ENCODE assay signal across 11 cellular contexts in the genomic region with DNA sequence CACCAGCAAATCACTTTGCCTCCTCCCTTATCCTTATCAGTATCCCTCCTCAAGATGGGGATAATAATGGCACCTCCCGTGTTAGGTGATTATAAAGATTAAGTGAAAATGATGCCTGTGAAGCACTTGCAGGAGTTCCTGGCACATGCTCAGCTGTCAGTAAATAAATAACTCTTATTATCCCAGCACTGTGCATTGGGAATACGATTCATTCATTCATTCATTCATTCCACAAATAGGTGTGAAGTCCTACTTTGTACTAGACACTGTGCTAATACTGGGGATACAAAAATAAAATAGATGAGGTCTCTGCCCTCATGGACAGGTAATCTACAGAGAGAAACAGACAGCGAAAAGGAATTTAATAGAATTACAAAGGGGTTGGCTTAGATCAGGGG. TPM values are rescaled to one million over a fixed set of nuclear protein-coding genes. Genes with fewer than 3 reads are reported as not detected.
DNase-seq lines count a peak whose midpoint lies in the region; ATAC-seq, FAIRE-seq and TF ChIP-seq lines count a peak whose summit lies in the region.
"Had no signal": no experiment of that assay in that cellular context is flagged by ENCODE, and none has a peak within 500 bp of the region (broad histone marks: within the 10 kb centered on the region; RNA-seq: fewer than 3 reads in every experiment).

No MANE protein-coding gene starts in this region.

- POLR2A ChIA-PET in HepG2 (lab: Yijun Ruan, JAX) = interaction anchor here (2.7 kb wide), 1 partner anchor 14 kb away, joined by 12 read pairs; no protein-coding TSS in a partner anchor
- POLR2A ChIA-PET in activated CD8-positive, alpha-beta T cell treated with anti-CD3 and anti-CD28 coated beads, Interleukin-2, amount 10 ng/mL, durations not matched to agents 7 days and 5 days (lab: Charles Lee) = interaction anchor here (1.8 to 3.1 kb wide), 3 partner anchors 14 to 25 kb away, joined by 5 to 18 read pairs (median 14); a partner anchor contains a TSS

- peak overlapping the region; percentile 100; the same call in 1 of the 2 replicates for H3K4me2 ChIP-seq in HepG2 (ENCODE audit: low read depth, low read length)

- peaks cover 47% of the 10 kb centered on the region for H3K4me1 Mint-ChIP-seq in activated CD8-positive, alpha-beta T cell treated with anti-CD3 and anti-CD28 coated beads, Interleukin-2, amount 10 ng/mL, durations not matched to agents 7 days and 5 days (ENCODE audit: low read depth)

- H3K9ac ChIP-seq in HepG2 (ENCODE audit: insufficient read depth, low read depth, low read length) = no peak overlapping the region
- peak overlapping the region; percentile 80; the same call in 1 of the 2 replicates for H3K9ac ChIP-seq in iPS-20b (ENCODE audit: low read depth, low read length)

- TF ChIP-seq EP300 in HepG2 (IDR thresholded peaks at IDR 0.05; ENCODE audit: low read depth in 2 of 2, low read length in 2 of 2) (no peak), HepG2 (CRISPR knock-in tag; IDR thresholded peaks at IDR 0.05; ENCODE audit: borderline replicate concordance) (no peak)

- H3K4me3 ChIP-seq in HepG2 (replicated peaks in 1 of 3; ENCODE audit: insufficient read depth in 1 of 3, low read depth in 2 of 3, low read length in 3 of 3) = no peak overlapping the region
- no peak overlapping the region for H3K4me3 ChIP-seq in right lobe of liver
- peak overlapping the region; percentile 86 for H3K4me3 ChIP-seq in iPS-20b (ENCODE audit: low read length)

- BruUV-seq in HepG2 (replicated peaks; lab: Mats Ljungman, UMichigan) = no TSS peak

- H3K36me3 Mint-ChIP-seq in activated CD8-positive, alpha-beta T cell treated with anti-CD3 and anti-CD28 coated beads, Interleukin-2, amount 10 ng/mL, durations not matched to agents 7 days and 5 days (ENCODE audit: low read depth) = peaks cover 6% of the 10 kb centered on the region

- H3K9me3 Mint-ChIP-seq in activated CD8-positive, alpha-beta T cell treated with anti-CD3 and anti-CD28 coated beads, Interleukin-2, amount 10 ng/mL, durations not matched to agents 7 days and 5 days (ENCODE audit: insufficient read depth) = no peaks in the 10 kb centered on the region

- H4K20me1 ChIP-seq in HepG2 (ENCODE audit: insufficient read depth, low read length) = no peaks in the 10 kb centered on the region

- ATAC-seq in HepG2 (no peak), right lobe of liver (no peak)
- no peak for ATAC-seq in activated CD8-positive, alpha-beta T cell treated with anti-CD3 and anti-CD28 coated beads, Interleukin-2, amount 10 ng/mL, durations not matched to agents 7 days and 5 days

- H3K4me1 ChIP-seq in HepG2 (ENCODE audit: insufficient read depth, low read length) (peaks cover 28% of the 10 kb centered on the region), right lobe of liver (peaks cover 0 to 10% (median 3%) of the 10 kb centered on the region in 4 donors), iPS-20b (ENCODE audit: insufficient read depth, low read length) (peaks cover 13% of the 10 kb centered on the region)

- DNase-seq in HepG2 (ENCODE audit: low spot score) = no peak
- DNase-seq in right lobe of liver = no peak
- no peak for DNase-seq in activated CD8-positive, alpha-beta T cell treated with anti-CD3 and anti-CD28 coated beads, Interleukin-2, amount 10 ng/mL, durations not matched to agents 7 days and 5 days
- DNase-seq in GM13977 (ENCODE audit: low spot score) = no peak
- no peak for DNase-seq in NCI-H1694 (lab: John Stamatoyannopoulos, UW)
- no peak for DNase-seq in cardiac septum (ENCODE audit: low spot score)
- DNase-seq in HTR-8/SVneo (ENCODE audit: insufficient read length, low spot score) = no peak
- DNase-seq: COR-L47, NCI-H526 treated with DMSO at 0.1 percent for 48 hours had no signal

- WGBS in HepG2 (ENCODE audit: low lambda C conversion rate) = 97% methylated on average over 3 of the region's 3 CpGs
- WGBS in right lobe of liver (ENCODE audit: insufficient coverage, low coverage, low lambda C conversion rate, missing lambda C conversion rate) = 71% methylated on average over 3 of the region's 3 CpGs

- no peak for TF ChIP-seq CTCF in HepG2 (CRISPR knock-in tag; IDR thresholded peaks at IDR 0.05)
- TF ChIP-seq CTCF in right lobe of liver (IDR thresholded peaks at IDR 0.05) = no peak
- no peak for TF ChIP-seq CTCF in GM13977 (IDR thresholded peaks at IDR 0.05; ENCODE audit: extremely low read depth, insufficient read depth, missing control alignments)

- in situ Hi-C loops in HepG2 (cut with HindIII; ENCODE audit: extremely low pct_ligation_motif_present, low pct_unique_long_range_greater_than_20kb) = no loop called here
- in situ Hi-C loops in GM13977 (cut with MboI; ENCODE audit: low pct_unique_long_range_greater_than_20kb, low sequenced_read_pairs, unreplicated experiment) = no loop called here

- no peaks in the 10 kb centered on the region for H3K9me3 ChIP-seq in HepG2 (ENCODE audit: low read length)
- H3K9me3 ChIP-seq in right lobe of liver = no peaks in the 10 kb centered on the region
- H3K9me3 ChIP-seq in iPS-20b (ENCODE audit: insufficient read depth, low read depth, low read length) = no peaks in the 10 kb centered on the region

- H2AFZ ChIP-seq in HepG2 (ENCODE audit: low read length) = no peak overlapping the region

- FAIRE-seq in HepG2 (lab: Jason Lieb, UNC) (no peak), HTR-8/SVneo (lab: Jason Lieb, UNC) (no peak)
- FAIRE-seq: endometrium had no signal

- CTCF ChIA-PET in HepG2 (lab: Yijun Ruan, JAX; ENCODE audit: low intra/inter-chr PET ratio, low total read pairs) = no interaction called here
- CTCF ChIA-PET in activated CD8-positive, alpha-beta T cell treated with anti-CD3 and anti-CD28 coated beads, Interleukin-2, amount 10 ng/mL, durations not matched to agents 7 days and 5 days (lab: Charles Lee) = interaction anchor here (1.4 to 5.0 kb wide), 2 partner anchors 14 to 49 kb away, joined by 7 to 43 read pairs; a partner anchor contains a TSS

- no peak for TF ChIP-seq POLR2A in HepG2 (IDR thresholded peaks at IDR 0.05; ENCODE audit: insufficient read depth in 1 of 2, low read depth in 2 of 2, low read length in 2 of 2)
- TF ChIP-seq POLR2A in right lobe of liver (IDR thresholded peaks at IDR 0.05) = no peak

- H3K27me3 ChIP-seq in HepG2 (ENCODE audit: control insufficient read depth in 1 of 2, insufficient read depth in 2 of 2, low read length in 2 of 2) (peaks cover 4 to 16% of the 10 kb centered on the region in 2 experiments; a peak in 4 of 5 replicates), right lobe of liver (no peaks in the 10 kb centered on the region), iPS-20b (ENCODE audit: insufficient read depth, low read length) (peaks cover 18% of the 10 kb centered on the region)

- H3K4me3 Mint-ChIP-seq in activated CD8-positive, alpha-beta T cell treated with anti-CD3 and anti-CD28 coated beads, Interleukin-2, amount 10 ng/mL, durations not matched to agents 7 days and 5 days = peak overlapping the region; percentile 89

- H3K27me3 Mint-ChIP-seq in activated CD8-positive, alpha-beta T cell treated with anti-CD3 and anti-CD28 coated beads, Interleukin-2, amount 10 ng/mL, durations not matched to agents 7 days and 5 days (ENCODE audit: low read depth) = no peaks in the 10 kb centered on the region

- no peaks in the 10 kb centered on the region for H3K36me3 ChIP-seq in HepG2 (replicated peaks in 1 of 2; ENCODE audit: control insufficient read depth in 1 of 2, insufficient read depth in 2 of 2, low read length in 2 of 2)
- no peaks in the 10 kb centered on the region for H3K36me3 ChIP-seq in right lobe of liver
- 0 out of 2 replicates have a peak, but pooled peaks cover 4% of the 10 kb centered on the region for H3K36me3 ChIP-seq in iPS-20b (ENCODE audit: insufficient read depth, low read depth, low read length)

- H3K27ac Mint-ChIP-seq in activated CD8-positive, alpha-beta T cell treated with anti-CD3 and anti-CD28 coated beads, Interleukin-2, amount 10 ng/mL, durations not matched to agents 7 days and 5 days = peak overlapping the region; percentile 42

- TF ChIP-seq RAD21 in HepG2 (CRISPR knock-in tag; IDR thresholded peaks at IDR 0.05) = no peak

- intact Hi-C loops in HepG2 (cut with micrococcal nuclease; ENCODE audit: unreplicated experiment) (no loop called here), right lobe of liver (cut with DNase I) (no loop called here), cardiac septum (cut with DNase I) (no loop called here)

- no peak overlapping the region for H3K27ac ChIP-seq in HepG2 (ENCODE audit: extremely low read length, insufficient read depth, low read length)
- no peak overlapping the region for H3K27ac ChIP-seq in right lobe of liver
- H3K27ac ChIP-seq in iPS-20b (ENCODE audit: low read length) = no peak overlapping the region

- peaks cover 12% of the 10 kb centered on the region for H3K79me2 ChIP-seq in HepG2 (ENCODE audit: insufficient read depth, low read length)

RNA-seq across cellular contexts. Expression of a gene that starts 2.0 kb away (rescaled TPM):
- total RNA-seq in HepG2 (2016; rRNA removed; fragmentation: Illumina TruSeq; extraction: Trizol) (7.5 and 22.1 TPM in 2 replicates), right lobe of liver (10 to 100 TPM in 3 of 6 experiments, 1 to 10 TPM in 3; 7.0 to 13.8 (median 9.4) TPM), cardiac septum (10.8 TPM)
- 10.5 and 11.7 TPM in 2 replicates for total RNA-seq in HepG2 (2016; cell fraction: cytosol; rRNA removed; fragmentation: Illumina TruSeq; extraction: Trizol; ENCODE audit: low read depth)
- total RNA-seq in HepG2 (2016; cell fraction: insoluble cytoplasmic fraction; rRNA removed; fragmentation: Illumina TruSeq; extraction: Trizol) = 6.2 and 23.3 TPM in 2 replicates
- total RNA-seq in HepG2 (2016; cell fraction: membrane; rRNA removed; fragmentation: Illumina TruSeq; extraction: Trizol) = 9.8 and 10.1 TPM in 2 replicates
- 20.2 and 23.1 TPM in 2 replicates for total RNA-seq in HepG2 (2016; cell fraction: nucleus; rRNA removed; fragmentation: Illumina TruSeq; extraction: Trizol)
- 17.0 and 22.7 TPM in 2 replicates for polyA plus RNA-seq in HepG2 (2011; rRNA removed)
- polyA plus RNA-seq in HepG2 (2011; cell fraction: cytosol; rRNA removed) = 9.6 and 15.4 TPM in 2 replicates
- polyA plus RNA-seq in HepG2 (2011; cell fraction: nucleus; rRNA removed) = 39.0 and 41.1 TPM in 2 replicates
- 13.3 and 17.4 TPM in 2 replicates for polyA plus RNA-seq in HepG2 (2012)
- 1.4 and 1.5 TPM in 2 replicates for polyA plus RNA-seq in HepG2 (2016; cell fraction: cytosol; fragmentation: Illumina TruSeq; extraction: Trizol; ENCODE audit: low read depth)
- polyA plus RNA-seq in HepG2 (2016; cell fraction: insoluble cytoplasmic fraction; fragmentation: Illumina TruSeq; extraction: Trizol; ENCODE audit: low read depth) = 4.9 and 6.1 TPM in 2 replicates
- polyA plus RNA-seq in HepG2 (2016; cell fraction: membrane; fragmentation: Illumina TruSeq; extraction: Trizol; ENCODE audit: low read depth) = 2.1 and 2.5 TPM in 2 replicates
- polyA plus RNA-seq in HepG2 (2016; cell fraction: nucleus; fragmentation: Illumina TruSeq; extraction: Trizol; ENCODE audit: insufficient read depth, low read depth) = 37.4 and 38.2 TPM in 2 replicates
- polyA minus RNA-seq in HepG2 (2011; rRNA and poly(A)+ RNA removed; ENCODE audit: low replicate concordance) = 34.0 and 72.4 TPM in 2 replicates
- polyA minus RNA-seq in HepG2 (2011; cell fraction: cytosol; rRNA and poly(A)+ RNA removed) = 22.9 and 27.6 TPM in 2 replicates
- 14.0 and 16.7 TPM in 2 replicates for polyA minus RNA-seq in HepG2 (2011; cell fraction: nucleus; rRNA and poly(A)+ RNA removed)
- total RNA-seq in activated CD8-positive, alpha-beta T cell treated with anti-CD3 and anti-CD28 coated beads, Interleukin-2, amount 10 ng/mL, durations not matched to agents 7 days and 5 days = 10 to 100 TPM; 24.7 to 26.0 TPM

RNA-seq across cellular contexts. Expression of a gene that starts 25.1 kb away (rescaled TPM):
- total RNA-seq in HepG2 (2016; rRNA removed; fragmentation: Illumina TruSeq; extraction: Trizol) (217 and 294 TPM in 2 replicates), right lobe of liver (10 to 100 TPM; 34.3 to 69.4 (median 38.6) TPM), cardiac septum (61.4 TPM)
- 159 and 163 TPM in 2 replicates for total RNA-seq in HepG2 (2016; cell fraction: cytosol; rRNA removed; fragmentation: Illumina TruSeq; extraction: Trizol; ENCODE audit: low read depth)
- 225 and 322 TPM in 2 replicates for total RNA-seq in HepG2 (2016; cell fraction: insoluble cytoplasmic fraction; rRNA removed; fragmentation: Illumina TruSeq; extraction: Trizol)
- total RNA-seq in HepG2 (2016; cell fraction: membrane; rRNA removed; fragmentation: Illumina TruSeq; extraction: Trizol) = 113 and 118 TPM in 2 replicates
- 94.1 and 102 TPM in 2 replicates for total RNA-seq in HepG2 (2016; cell fraction: nucleus; rRNA removed; fragmentation: Illumina TruSeq; extraction: Trizol)
- polyA plus RNA-seq in HepG2 (2011; rRNA removed) = 131 and 137 TPM in 2 replicates
- 178 and 188 TPM in 2 replicates for polyA plus RNA-seq in HepG2 (2011; cell fraction: cytosol; rRNA removed)
- polyA plus RNA-seq in HepG2 (2011; cell fraction: nucleus; rRNA removed) = 65.8 and 77.3 TPM in 2 replicates
- polyA plus RNA-seq in HepG2 (2012) = 92.3 and 97.7 TPM in 2 replicates
- polyA plus RNA-seq in HepG2 (2016; cell fraction: cytosol; fragmentation: Illumina TruSeq; extraction: Trizol; ENCODE audit: low read depth) = 113 and 115 TPM in 2 replicates
- polyA plus RNA-seq in HepG2 (2016; cell fraction: insoluble cytoplasmic fraction; fragmentation: Illumina TruSeq; extraction: Trizol; ENCODE audit: low read depth) = 260 and 314 TPM in 2 replicates
- 75.9 and 83.5 TPM in 2 replicates for polyA plus RNA-seq in HepG2 (2016; cell fraction: membrane; fragmentation: Illumina TruSeq; extraction: Trizol; ENCODE audit: low read depth)
- 124 and 142 TPM in 2 replicates for polyA plus RNA-seq in HepG2 (2016; cell fraction: nucleus; fragmentation: Illumina TruSeq; extraction: Trizol; ENCODE audit: insufficient read depth, low read depth)
- polyA minus RNA-seq in HepG2 (2011; rRNA and poly(A)+ RNA removed; ENCODE audit: low replicate concordance) = 68.9 and 78.1 TPM in 2 replicates
- polyA minus RNA-seq in HepG2 (2011; cell fraction: cytosol; rRNA and poly(A)+ RNA removed) = 21.0 and 23.5 TPM in 2 replicates
- 83.2 and 89.1 TPM in 2 replicates for polyA minus RNA-seq in HepG2 (2011; cell fraction: nucleus; rRNA and poly(A)+ RNA removed)
- total RNA-seq in activated CD8-positive, alpha-beta T cell treated with anti-CD3 and anti-CD28 coated beads, Interleukin-2, amount 10 ng/mL, durations not matched to agents 7 days and 5 days = 10 to 100 TPM; 81.0 to 85.4 TPM

RNA-seq across cellular contexts. Expression of a gene that starts 25.1 kb away (rescaled TPM):
- 17.3 and 24.6 TPM in 2 replicates for total RNA-seq in HepG2 (2016; rRNA removed; fragmentation: Illumina TruSeq; extraction: Trizol)
- total RNA-seq in HepG2 (2016; cell fraction: cytosol; rRNA removed; fragmentation: Illumina TruSeq; extraction: Trizol; ENCODE audit: low read depth) = 6.4 and 7.4 TPM in 2 replicates
- total RNA-seq in HepG2 (2016; cell fraction: insoluble cytoplasmic fraction; rRNA removed; fragmentation: Illumina TruSeq; extraction: Trizol) = 17.1 and 25.6 TPM in 2 replicates
- total RNA-seq in HepG2 (2016; cell fraction: membrane; rRNA removed; fragmentation: Illumina TruSeq; extraction: Trizol) = 7.7 and 8.9 TPM in 2 replicates
- total RNA-seq in HepG2 (2016; cell fraction: nucleus; rRNA removed; fragmentation: Illumina TruSeq; extraction: Trizol) = 28.4 and 31.8 TPM in 2 replicates
- 13.4 and 20.7 TPM in 2 replicates for polyA plus RNA-seq in HepG2 (2011; rRNA removed)
- 4.7 and 7.1 TPM in 2 replicates for polyA plus RNA-seq in HepG2 (2011; cell fraction: cytosol; rRNA removed)
- 58.4 and 108 TPM in 2 replicates for polyA plus RNA-seq in HepG2 (2011; cell fraction: nucleus; rRNA removed)
- 6.6 and 17.5 TPM in 2 replicates for polyA plus RNA-seq in HepG2 (2012)
- 1.3 and 1.6 TPM in 2 replicates for polyA plus RNA-seq in HepG2 (2016; cell fraction: cytosol; fragmentation: Illumina TruSeq; extraction: Trizol; ENCODE audit: low read depth)
- 13.3 and 16.0 TPM in 2 replicates for polyA plus RNA-seq in HepG2 (2016; cell fraction: insoluble cytoplasmic fraction; fragmentation: Illumina TruSeq; extraction: Trizol; ENCODE audit: low read depth)
- 2.3 and 3.2 TPM in 2 replicates for polyA plus RNA-seq in HepG2 (2016; cell fraction: membrane; fragmentation: Illumina TruSeq; extraction: Trizol; ENCODE audit: low read depth)
- polyA plus RNA-seq in HepG2 (2016; cell fraction: nucleus; fragmentation: Illumina TruSeq; extraction: Trizol; ENCODE audit: insufficient read depth, low read depth) = 65.8 and 68.9 TPM in 2 replicates
- polyA minus RNA-seq in HepG2 (2011; rRNA and poly(A)+ RNA removed; ENCODE audit: low replicate concordance) = 6.9 and 17.6 TPM in 2 replicates
- 5.3 and 5.4 TPM in 2 replicates for polyA minus RNA-seq in HepG2 (2011; cell fraction: cytosol; rRNA and poly(A)+ RNA removed)
- polyA minus RNA-seq in HepG2 (2011; cell fraction: nucleus; rRNA and poly(A)+ RNA removed) = 14.9 and 18.7 TPM in 2 replicates
- 1 to 10 TPM in 1 of 6 experiments, under 1 TPM in 3, not detected in 2; 0.12 to 1.3 (median 0.66) TPM for total RNA-seq in right lobe of liver
- total RNA-seq in activated CD8-positive, alpha-beta T cell treated with anti-CD3 and anti-CD28 coated beads, Interleukin-2, amount 10 ng/mL, durations not matched to agents 7 days and 5 days = 10 to 100 TPM; 23.5 to 27.8 TPM
- total RNA-seq in cardiac septum = 0.35 TPM

RNA-seq across cellular contexts. Expression of a gene that starts 49.4 kb away (rescaled TPM):
- 222 and 239 TPM in 2 replicates for total RNA-seq in HepG2 (2016; rRNA removed; fragmentation: Illumina TruSeq; extraction: Trizol)
- total RNA-seq in HepG2 (2016; cell fraction: cytosol; rRNA removed; fragmentation: Illumina TruSeq; extraction: Trizol; ENCODE audit: low read depth) = 75.0 and 83.4 TPM in 2 replicates
- total RNA-seq in HepG2 (2016; cell fraction: insoluble cytoplasmic fraction; rRNA removed; fragmentation: Illumina TruSeq; extraction: Trizol) = 213 and 234 TPM in 2 replicates
- 172 and 182 TPM in 2 replicates for total RNA-seq in HepG2 (2016; cell fraction: membrane; rRNA removed; fragmentation: Illumina TruSeq; extraction: Trizol)
- 115 and 124 TPM in 2 replicates for total RNA-seq in HepG2 (2016; cell fraction: nucleus; rRNA removed; fragmentation: Illumina TruSeq; extraction: Trizol)
- polyA plus RNA-seq in HepG2 (2011; rRNA removed) = 87.3 and 93.2 TPM in 2 replicates
- 57.2 and 66.4 TPM in 2 replicates for polyA plus RNA-seq in HepG2 (2011; cell fraction: cytosol; rRNA removed)
- 50.6 and 58.7 TPM in 2 replicates for polyA plus RNA-seq in HepG2 (2011; cell fraction: nucleus; rRNA removed)
- polyA plus RNA-seq in HepG2 (2012) = 90.0 and 114 TPM in 2 replicates
- 59.8 and 73.7 TPM in 2 replicates for polyA plus RNA-seq in HepG2 (2016; cell fraction: cytosol; fragmentation: Illumina TruSeq; extraction: Trizol; ENCODE audit: low read depth)
- 202 and 242 TPM in 2 replicates for polyA plus RNA-seq in HepG2 (2016; cell fraction: insoluble cytoplasmic fraction; fragmentation: Illumina TruSeq; extraction: Trizol; ENCODE audit: low read depth)
- 104 and 113 TPM in 2 replicates for polyA plus RNA-seq in HepG2 (2016; cell fraction: membrane; fragmentation: Illumina TruSeq; extraction: Trizol; ENCODE audit: low read depth)
- polyA plus RNA-seq in HepG2 (2016; cell fraction: nucleus; fragmentation: Illumina TruSeq; extraction: Trizol; ENCODE audit: insufficient read depth, low read depth) = 152 and 155 TPM in 2 replicates
- 159 and 165 TPM in 2 replicates for polyA minus RNA-seq in HepG2 (2011; rRNA and poly(A)+ RNA removed; ENCODE audit: low replicate concordance)
- polyA minus RNA-seq in HepG2 (2011; cell fraction: cytosol; rRNA and poly(A)+ RNA removed) = 74.4 and 77.8 TPM in 2 replicates
- 73.0 and 88.5 TPM in 2 replicates for polyA minus RNA-seq in HepG2 (2011; cell fraction: nucleus; rRNA and poly(A)+ RNA removed)
- 100 to 1,000 TPM in 2 of 6 experiments, 10 to 100 TPM in 4; 36.0 to 125 (median 64.0) TPM for total RNA-seq in right lobe of liver
- 10 to 100 TPM; 77.7 to 77.9 TPM for total RNA-seq in activated CD8-positive, alpha-beta T cell treated with anti-CD3 and anti-CD28 coated beads, Interleukin-2, amount 10 ng/mL, durations not matched to agents 7 days and 5 days
- total RNA-seq in cardiac septum = 32.9 TPM
